ENCODE assay signal across 1 cellular context in genomic region chr11:107858217-107859070, GRCh38.
TF ChIP-seq lines count a peak whose summit lies in the region.

TSS of gene SLC35F2 (minus strand) at chr11:107858787. CDS start at chr11:107858767, 20 bp downstream.

TF ChIP-seq in IMR-90, 13 proteins besides CTCF, POLR2A, EP300 and RAD21:
- TF ChIP-seq BHLHE40 (IDR thresholded peaks at IDR 0.05; ENCODE audit: low read depth, low read length), result 0 out of 2 replicates have a peak, but pooled peaks have one; percentile 5
- TF ChIP-seq MAZ (IDR thresholded peaks at IDR 0.05; ENCODE audit: borderline replicate concordance, low read depth, low read length), result peak; percentile 16; the same call in 1 of the 2 replicates
- TF ChIP-seq SMC3 (IDR thresholded peaks at IDR 0.05; ENCODE audit: low read depth, low read length), result no peak
